ENCODE assay signal across 1 cellular context in the genomic region with DNA sequence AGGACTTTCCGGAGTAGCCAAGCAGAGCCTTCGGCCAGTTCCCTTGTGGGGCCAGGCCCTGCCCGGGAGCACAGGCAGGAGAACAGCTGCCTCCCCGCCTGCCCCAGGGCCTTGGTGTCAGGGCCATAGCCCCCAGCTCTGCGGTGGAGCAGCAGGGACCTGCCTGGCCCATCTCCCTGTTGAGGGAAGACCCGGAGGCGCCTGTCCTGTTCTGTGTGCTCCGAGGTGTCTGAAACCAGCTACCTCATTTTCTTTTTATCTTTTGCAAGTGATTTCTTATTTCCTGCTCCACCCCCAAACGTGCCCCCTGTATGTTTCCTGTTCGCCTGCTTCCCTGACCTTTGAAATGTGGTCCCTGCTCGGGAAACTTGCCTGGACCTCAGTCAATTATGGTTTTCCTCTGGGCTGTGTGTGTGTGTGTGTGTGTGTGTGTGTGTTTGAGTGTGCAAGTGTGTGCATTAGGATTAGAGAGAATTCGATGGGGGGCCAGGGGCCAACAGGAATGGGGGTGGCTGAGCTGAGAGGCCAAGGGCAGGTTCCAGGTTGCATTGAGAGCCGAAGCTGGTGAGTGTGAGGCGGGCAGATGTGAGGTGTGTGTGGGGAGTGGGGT.
TF ChIP-seq lines count a peak whose summit lies in the region.

No MANE protein-coding gene starts in this region.

TF ChIP-seq in HepG2, 621 proteins besides CTCF, POLR2A, EP300 and RAD21 (continued from another document):
- TF ChIP-seq, protein P1, sequence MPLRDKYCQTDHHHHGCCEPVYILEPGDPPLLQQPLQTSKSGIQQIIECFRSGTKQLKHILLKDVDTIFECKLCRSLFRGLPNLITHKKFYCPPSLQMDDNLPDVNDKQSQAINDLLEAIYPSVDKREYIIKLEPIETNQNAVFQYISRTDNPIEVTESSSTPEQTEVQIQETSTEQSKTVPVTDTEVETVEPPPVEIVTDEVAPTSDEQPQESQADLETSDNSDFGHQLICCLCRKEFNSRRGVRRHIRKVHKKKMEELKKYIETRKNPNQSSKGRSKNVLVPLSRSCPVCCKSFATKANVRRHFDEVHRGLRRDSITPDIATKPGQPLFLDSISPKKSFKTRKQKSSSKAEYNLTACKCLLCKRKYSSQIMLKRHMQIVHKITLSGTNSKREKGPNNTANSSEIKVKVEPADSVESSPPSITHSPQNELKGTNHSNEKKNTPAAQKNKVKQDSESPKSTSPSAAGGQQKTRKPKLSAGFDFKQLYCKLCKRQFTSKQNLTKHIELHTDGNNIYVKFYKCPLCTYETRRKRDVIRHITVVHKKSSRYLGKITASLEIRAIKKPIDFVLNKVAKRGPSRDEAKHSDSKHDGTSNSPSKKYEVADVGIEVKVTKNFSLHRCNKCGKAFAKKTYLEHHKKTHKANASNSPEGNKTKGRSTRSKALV (CRISPR knock-in tag; IDR thresholded peaks at IDR 0.05), result no peak
- TF ChIP-seq HNRNPK (IDR thresholded peaks at IDR 0.05; ENCODE audit: low read depth, low read length, poor library complexity, severe bottlenecking) (no peak), IKZF1 (IDR thresholded peaks at IDR 0.05) (no peak), ZNF292 (CRISPR knock-in tag; IDR thresholded peaks at IDR 0.05; ENCODE audit: borderline replicate concordance, low read depth) (no peak), RFXAP (CRISPR knock-in tag; IDR thresholded peaks at IDR 0.05; ENCODE audit: borderline replicate concordance) (peak; percentile 31; the same call in 1 of the 2 replicates), HNF4G (IDR thresholded peaks at IDR 0.05; ENCODE audit: borderline replicate concordance, low read depth, low read length) (peak; percentile 93), HNF4G (CRISPR knock-in tag; IDR thresholded peaks at IDR 0.05; ENCODE audit: borderline replicate concordance, low read depth) (peak; percentile 86), ZFX (CRISPR knock-in tag; IDR thresholded peaks at IDR 0.05; ENCODE audit: low read depth) (peak; percentile 64; the same call in 1 of the 2 replicates), CREM (IDR thresholded peaks at IDR 0.05) (peak; percentile 75; the same call in 1 of the 2 replicates), CREM (CRISPR knock-in tag; IDR thresholded peaks at IDR 0.05) (no peak), ZNF317 (CRISPR knock-in tag; IDR thresholded peaks at IDR 0.05) (no peak), RBM22 (optimal IDR thresholded peaks at IDR 0.05; ENCODE audit: low read length) (no peak), XRCC5 (optimal IDR thresholded peaks at IDR 0.05; ENCODE audit: low read length) (peak; percentile 14), ZBTB4 (CRISPR knock-in tag; IDR thresholded peaks at IDR 0.05; ENCODE audit: borderline replicate concordance) (peak; percentile 81; the same call in 1 of the 2 replicates), NR3C1 (CRISPR knock-in tag; IDR thresholded peaks at IDR 0.05) (no peak), E2F1 (CRISPR knock-in tag; IDR thresholded peaks at IDR 0.05) (no peak), GZF1 (CRISPR knock-in tag; IDR thresholded peaks at IDR 0.05) (peak; percentile 39; the same call in 1 of the 2 replicates), GABPA (IDR thresholded peaks at IDR 0.05; ENCODE audit: low read depth, low read length) (0 out of 2 replicates have a peak, but pooled peaks have one; percentile 35), GABPA (CRISPR knock-in tag; IDR thresholded peaks at IDR 0.05; ENCODE audit: low read depth) (peak; percentile 84), ZSCAN21 (CRISPR knock-in tag; IDR thresholded peaks at IDR 0.05; ENCODE audit: borderline replicate concordance) (peak; percentile 70), PHF21A (CRISPR knock-in tag; IDR thresholded peaks at IDR 0.05) (peak; percentile 99), FOXA3 (CRISPR knock-in tag; IDR thresholded peaks at IDR 0.05) (peak; percentile 43), ZNF18 (CRISPR knock-in tag; IDR thresholded peaks at IDR 0.05; ENCODE audit: insufficient replicate concordance) (peak; percentile 37), BORCS8-MEF2B (CRISPR knock-in tag; IDR thresholded peaks at IDR 0.05) (peak; percentile 50), RARA (CRISPR knock-in tag; IDR thresholded peaks at IDR 0.05) (peak; percentile 53), ZSCAN29 (CRISPR knock-in tag; conservative IDR thresholded peaks at IDR 0.05) (peak; percentile 87; the same call in 1 of the 2 replicates), PLSCR1 (CRISPR knock-in tag; IDR thresholded peaks at IDR 0.05; ENCODE audit: borderline replicate concordance) (no peak), ZSCAN30 (CRISPR knock-in tag; IDR thresholded peaks at IDR 0.05) (0 out of 2 replicates have a peak, but pooled peaks have one; percentile 32), SP5 (CRISPR knock-in tag; IDR thresholded peaks at IDR 0.05; ENCODE audit: borderline replicate concordance, low read depth) (peak; percentile 95), HNF1B (CRISPR knock-in tag; IDR thresholded peaks at IDR 0.05) (peak; percentile 68), NR2F6 (IDR thresholded peaks at IDR 0.05) (peak; percentile 91), NR2F6 (CRISPR knock-in tag; IDR thresholded peaks at IDR 0.05) (peak; percentile 75), ZNF709 (CRISPR knock-in tag; IDR thresholded peaks at IDR 0.05) (0 out of 2 replicates have a peak, but pooled peaks have one; percentile 48)
- TF ChIP-seq, protein P2, sequence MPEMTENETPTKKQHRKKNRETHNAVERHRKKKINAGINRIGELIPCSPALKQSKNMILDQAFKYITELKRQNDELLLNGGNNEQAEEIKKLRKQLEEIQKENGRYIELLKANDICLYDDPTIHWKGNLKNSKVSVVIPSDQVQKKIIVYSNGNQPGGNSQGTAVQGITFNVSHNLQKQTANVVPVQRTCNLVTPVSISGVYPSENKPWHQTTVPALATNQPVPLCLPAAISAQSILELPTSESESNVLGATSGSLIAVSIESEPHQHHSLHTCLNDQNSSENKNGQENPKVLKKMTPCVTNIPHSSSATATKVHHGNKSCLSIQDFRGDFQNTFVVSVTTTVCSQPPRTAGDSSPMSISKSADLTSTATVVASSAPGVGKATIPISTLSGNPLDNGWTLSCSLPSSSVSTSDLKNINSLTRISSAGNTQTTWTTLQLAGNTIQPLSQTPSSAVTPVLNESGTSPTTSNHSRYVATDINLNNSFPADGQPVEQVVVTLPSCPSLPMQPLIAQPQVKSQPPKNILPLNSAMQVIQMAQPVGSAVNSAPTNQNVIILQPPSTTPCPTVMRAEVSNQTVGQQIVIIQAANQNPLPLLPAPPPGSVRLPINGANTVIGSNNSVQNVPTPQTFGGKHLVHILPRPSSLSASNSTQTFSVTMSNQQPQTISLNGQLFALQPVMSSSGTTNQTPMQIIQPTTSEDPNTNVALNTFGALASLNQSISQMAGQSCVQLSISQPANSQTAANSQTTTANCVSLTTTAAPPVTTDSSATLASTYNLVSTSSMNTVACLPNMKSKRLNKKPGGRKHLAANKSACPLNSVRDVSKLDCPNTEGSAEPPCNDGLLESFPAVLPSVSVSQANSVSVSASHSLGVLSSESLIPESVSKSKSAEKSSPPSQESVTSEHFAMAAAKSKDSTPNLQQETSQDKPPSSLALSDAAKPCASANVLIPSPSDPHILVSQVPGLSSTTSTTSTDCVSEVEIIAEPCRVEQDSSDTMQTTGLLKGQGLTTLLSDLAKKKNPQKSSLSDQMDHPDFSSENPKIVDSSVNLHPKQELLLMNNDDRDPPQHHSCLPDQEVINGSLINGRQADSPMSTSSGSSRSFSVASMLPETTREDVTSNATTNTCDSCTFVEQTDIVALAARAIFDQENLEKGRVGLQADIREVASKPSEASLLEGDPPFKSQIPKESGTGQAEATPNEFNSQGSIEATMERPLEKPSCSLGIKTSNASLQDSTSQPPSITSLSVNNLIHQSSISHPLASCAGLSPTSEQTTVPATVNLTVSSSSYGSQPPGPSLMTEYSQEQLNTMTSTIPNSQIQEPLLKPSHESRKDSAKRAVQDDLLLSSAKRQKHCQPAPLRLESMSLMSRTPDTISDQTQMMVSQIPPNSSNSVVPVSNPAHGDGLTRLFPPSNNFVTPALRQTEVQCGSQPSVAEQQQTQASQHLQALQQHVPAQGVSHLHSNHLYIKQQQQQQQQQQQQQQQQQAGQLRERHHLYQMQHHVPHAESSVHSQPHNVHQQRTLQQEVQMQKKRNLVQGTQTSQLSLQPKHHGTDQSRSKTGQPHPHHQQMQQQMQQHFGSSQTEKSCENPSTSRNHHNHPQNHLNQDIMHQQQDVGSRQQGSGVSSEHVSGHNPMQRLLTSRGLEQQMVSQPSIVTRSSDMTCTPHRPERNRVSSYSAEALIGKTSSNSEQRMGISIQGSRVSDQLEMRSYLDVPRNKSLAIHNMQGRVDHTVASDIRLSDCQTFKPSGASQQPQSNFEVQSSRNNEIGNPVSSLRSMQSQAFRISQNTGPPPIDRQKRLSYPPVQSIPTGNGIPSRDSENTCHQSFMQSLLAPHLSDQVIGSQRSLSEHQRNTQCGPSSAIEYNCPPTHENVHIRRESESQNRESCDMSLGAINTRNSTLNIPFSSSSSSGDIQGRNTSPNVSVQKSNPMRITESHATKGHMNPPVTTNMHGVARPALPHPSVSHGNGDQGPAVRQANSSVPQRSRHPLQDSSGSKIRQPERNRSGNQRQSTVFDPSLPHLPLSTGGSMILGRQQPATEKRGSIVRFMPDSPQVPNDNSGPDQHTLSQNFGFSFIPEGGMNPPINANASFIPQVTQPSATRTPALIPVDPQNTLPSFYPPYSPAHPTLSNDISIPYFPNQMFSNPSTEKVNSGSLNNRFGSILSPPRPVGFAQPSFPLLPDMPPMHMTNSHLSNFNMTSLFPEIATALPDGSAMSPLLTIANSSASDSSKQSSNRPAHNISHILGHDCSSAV (CRISPR knock-in tag; IDR thresholded peaks at IDR 0.05; ENCODE audit: borderline replicate concordance), result no peak
